2 cellular contexts compared by ENCODE assay signal in the genomic region with DNA sequence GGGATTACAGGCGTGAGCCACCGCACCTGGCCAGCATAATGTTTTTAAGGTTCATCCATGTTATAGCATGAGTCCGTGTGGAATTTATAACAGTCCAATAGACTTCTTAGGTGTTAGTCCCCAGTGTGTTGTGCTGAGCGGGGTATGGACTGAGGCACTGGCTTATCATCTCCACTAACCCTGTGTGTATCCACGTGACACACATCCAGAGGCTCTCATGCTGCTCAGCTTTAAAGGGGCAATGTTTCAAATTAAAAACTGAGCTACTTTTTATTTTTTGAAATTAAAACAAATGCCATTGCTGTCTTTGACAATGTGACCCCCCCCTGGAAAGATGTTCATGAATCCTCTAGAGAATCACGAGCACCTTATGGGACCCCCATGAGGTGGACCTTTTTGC.
TF ChIP-seq lines count a peak whose summit lies in the region.

No MANE protein-coding gene starts in this region.

TF ChIP-seq in A549, 52 proteins besides CTCF, POLR2A, EP300 and RAD21:
- no peak for TF ChIP-seq HOXB13 (CRISPR knock-in tag; IDR thresholded peaks at IDR 0.05; ENCODE audit: low read depth)
- no peak for TF ChIP-seq CEBPB (IDR thresholded peaks at IDR 0.05)
- no peak for TF ChIP-seq KDM5A (IDR thresholded peaks at IDR 0.05)
- TF ChIP-seq, protein P1, sequence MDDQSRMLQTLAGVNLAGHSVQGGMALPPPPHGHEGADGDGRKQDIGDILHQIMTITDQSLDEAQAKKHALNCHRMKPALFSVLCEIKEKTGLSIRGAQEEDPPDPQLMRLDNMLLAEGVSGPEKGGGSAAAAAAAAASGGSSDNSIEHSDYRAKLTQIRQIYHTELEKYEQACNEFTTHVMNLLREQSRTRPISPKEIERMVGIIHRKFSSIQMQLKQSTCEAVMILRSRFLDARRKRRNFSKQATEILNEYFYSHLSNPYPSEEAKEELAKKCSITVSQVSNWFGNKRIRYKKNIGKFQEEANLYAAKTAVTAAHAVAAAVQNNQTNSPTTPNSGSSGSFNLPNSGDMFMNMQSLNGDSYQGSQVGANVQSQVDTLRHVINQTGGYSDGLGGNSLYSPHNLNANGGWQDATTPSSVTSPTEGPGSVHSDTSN (IDR thresholded peaks at IDR 0.05) = no peak
- no peak for TF ChIP-seq FOXS1 (CRISPR knock-in tag; IDR thresholded peaks at IDR 0.05)
- no peak for TF ChIP-seq FOSL2 (IDR thresholded peaks at IDR 0.05)
- no peak for TF ChIP-seq FOSL2 (CRISPR knock-in tag; IDR thresholded peaks at IDR 0.05)
- no peak for TF ChIP-seq MAZ (IDR thresholded peaks at IDR 0.05; ENCODE audit: borderline replicate concordance, low read depth, low read length)
- no peak for TF ChIP-seq CBX8 (IDR thresholded peaks at IDR 0.05)
- TF ChIP-seq, protein P2, sequence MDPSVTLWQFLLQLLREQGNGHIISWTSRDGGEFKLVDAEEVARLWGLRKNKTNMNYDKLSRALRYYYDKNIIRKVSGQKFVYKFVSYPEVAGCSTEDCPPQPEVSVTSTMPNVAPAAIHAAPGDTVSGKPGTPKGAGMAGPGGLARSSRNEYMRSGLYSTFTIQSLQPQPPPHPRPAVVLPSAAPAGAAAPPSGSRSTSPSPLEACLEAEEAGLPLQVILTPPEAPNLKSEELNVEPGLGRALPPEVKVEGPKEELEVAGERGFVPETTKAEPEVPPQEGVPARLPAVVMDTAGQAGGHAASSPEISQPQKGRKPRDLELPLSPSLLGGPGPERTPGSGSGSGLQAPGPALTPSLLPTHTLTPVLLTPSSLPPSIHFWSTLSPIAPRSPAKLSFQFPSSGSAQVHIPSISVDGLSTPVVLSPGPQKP (IDR thresholded peaks at IDR 0.05; ENCODE audit: low read depth, low read length) = no peak
- TF ChIP-seq CBX2 (IDR thresholded peaks at IDR 0.05; ENCODE audit: borderline replicate concordance, low read depth) = no peak
- TF ChIP-seq SMC3 (IDR thresholded peaks at IDR 0.05) = no peak
- TF ChIP-seq, protein P3, sequence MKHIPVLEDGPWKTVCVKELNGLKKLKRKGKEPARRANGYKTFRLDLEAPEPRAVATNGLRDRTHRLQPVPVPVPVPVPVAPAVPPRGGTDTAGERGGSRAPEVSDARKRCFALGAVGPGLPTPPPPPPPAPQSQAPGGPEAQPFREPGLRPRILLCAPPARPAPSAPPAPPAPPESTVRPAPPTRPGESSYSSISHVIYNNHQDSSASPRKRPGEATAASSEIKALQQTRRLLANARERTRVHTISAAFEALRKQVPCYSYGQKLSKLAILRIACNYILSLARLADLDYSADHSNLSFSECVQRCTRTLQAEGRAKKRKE (CRISPR knock-in tag; IDR thresholded peaks at IDR 0.05; ENCODE audit: low read depth) = no peak
- no peak for TF ChIP-seq ZFP36 (IDR thresholded peaks at IDR 0.05; ENCODE audit: borderline replicate concordance, partially characterized antibody)
- TF ChIP-seq TFCP2L1 (CRISPR knock-in tag; IDR thresholded peaks at IDR 0.05) = no peak
- TF ChIP-seq RARB (CRISPR knock-in tag; IDR thresholded peaks at IDR 0.05) = no peak

TF ChIP-seq in endothelial cell of umbilical vein, 7 proteins besides CTCF, POLR2A, EP300 and RAD21:
- TF ChIP-seq FOS (IDR thresholded peaks at IDR 0.05; ENCODE audit: borderline replicate concordance, insufficient read depth, low read length) (no peak), EZH2 (IDR thresholded peaks at IDR 0.05; ENCODE audit: borderline replicate concordance, low read depth, low read length, severe bottlenecking) (no peak), MYC (IDR thresholded peaks at IDR 0.05; ENCODE audit: low read depth, low read length) (no peak), GATA2 (IDR thresholded peaks at IDR 0.05; ENCODE audit: insufficient read depth, insufficient read length, low read depth, low read length) (no peak)
